ENCODE assay signal across 11 cellular contexts in genomic region chr3:25468866-25469319, GRCh38. TPM values are rescaled to one million over a fixed set of nuclear protein-coding genes. Genes with fewer than 3 reads are reported as not detected.
DNase-seq lines count a peak whose midpoint lies in the region; ATAC-seq and TF ChIP-seq lines count a peak whose summit lies in the region.
"Had no signal": no experiment of that assay in that cellular context is flagged by ENCODE, and none has a peak within 500 bp of the region (broad histone marks: within the 10 kb centered on the region; RNA-seq: fewer than 3 reads in every experiment).

No MANE protein-coding gene starts in this region.

- H3K9ac ChIP-seq in parathyroid adenoma = no peak overlapping the region

- H3K27ac ChIP-seq in ascending aorta = peak overlapping the region; percentile 59 to 83
- H3K27ac ChIP-seq in heart right ventricle = peak overlapping the region in 7 of 10 donors; percentile 71 to 85 (median 79)
- H3K27ac ChIP-seq in parathyroid adenoma = peak overlapping the region; percentile 30
- H3K27ac ChIP-seq in effector memory CD4-positive, alpha-beta T cell (ENCODE audit: insufficient read depth, low read length, poor library complexity, severe bottlenecking) = no peak overlapping the region

- H3K4me1 ChIP-seq in ascending aorta = peaks cover 5 to 14% of the 10 kb centered on the region in 2 donors
- H3K4me1 ChIP-seq in heart right ventricle = peaks cover 16 to 83% (median 60%) of the 10 kb centered on the region in 9 donors
- H3K4me1 ChIP-seq in parathyroid adenoma = no peaks in the 10 kb centered on the region
- no peaks in the 10 kb centered on the region for H3K4me1 ChIP-seq in effector memory CD4-positive, alpha-beta T cell (ENCODE audit: control insufficient read depth, insufficient read depth, low read length, poor library complexity, severe bottlenecking)

- H3K9me3 ChIP-seq in ascending aorta (no peaks in the 10 kb centered on the region), heart right ventricle (no peaks in the 10 kb centered on the region), parathyroid adenoma (ENCODE audit: control insufficient read depth, low read length) (no peaks in the 10 kb centered on the region)
- H3K9me3 ChIP-seq in effector memory CD4-positive, alpha-beta T cell (ENCODE audit: control insufficient read depth, low read length) = no peaks in the 10 kb centered on the region

- H3K36me3 Mint-ChIP-seq in stimulated activated effector memory CD8-positive, alpha-beta T cell treated with anti-CD3 and anti-CD28 coated beads, Interleukin-12 subunit alpha, Interleukin-12 subunit beta, amount 100 ng/mL, for 72 hours = no peaks in the 10 kb centered on the region
- H3K36me3 Mint-ChIP-seq: activated naive CD4-positive, alpha-beta T cell treated with anti-CD3 and anti-CD28 coated beads, Interleukin-2, amount 50 U/mL, for 24 hours had no signal

- no peak overlapping the region for H3K27ac Mint-ChIP-seq in stimulated activated effector memory CD8-positive, alpha-beta T cell treated with anti-CD3 and anti-CD28 coated beads, Interleukin-12 subunit alpha, Interleukin-12 subunit beta, amount 100 ng/mL, for 72 hours
- H3K27ac Mint-ChIP-seq: activated naive CD4-positive, alpha-beta T cell treated with anti-CD3 and anti-CD28 coated beads, Interleukin-2, amount 50 U/mL, for 24 hours had no signal

- H3K9me3 Mint-ChIP-seq in stimulated activated effector memory CD8-positive, alpha-beta T cell treated with anti-CD3 and anti-CD28 coated beads, Interleukin-12 subunit alpha, Interleukin-12 subunit beta, amount 100 ng/mL, for 72 hours = no peaks in the 10 kb centered on the region
- H3K9me3 Mint-ChIP-seq: activated naive CD4-positive, alpha-beta T cell treated with anti-CD3 and anti-CD28 coated beads, Interleukin-2, amount 50 U/mL, for 24 hours had no signal

- peak; percentile 22 for TF ChIP-seq CTCF in AG09309 (IDR thresholded peaks at IDR 0.05; ENCODE audit: control insufficient read depth, insufficient read depth, low read depth, low read length, missing control alignments)
- peak; percentile 9 to 16 (median 16) for TF ChIP-seq CTCF in ascending aorta (IDR thresholded peaks at IDR 0.05)
- peak in 8 of 9 donors; percentile 9 to 52 (median 38) for TF ChIP-seq CTCF in heart right ventricle (IDR thresholded peaks at IDR 0.05)
- no peak for TF ChIP-seq CTCF in parathyroid adenoma (IDR thresholded peaks at IDR 0.05)

- H3K4me3 ChIP-seq in AG09309 (ENCODE audit: control insufficient read depth, low read depth, low read length) (no peak overlapping the region), ascending aorta (peak overlapping the region in 1 of 2 donors; percentile 8), heart right ventricle (no peak overlapping the region), parathyroid adenoma (ENCODE audit: low read depth, low read length) (no peak overlapping the region)
- H3K4me3 ChIP-seq in effector memory CD4-positive, alpha-beta T cell (ENCODE audit: insufficient read depth, low read depth, low read length, poor library complexity, severe bottlenecking) = no peak overlapping the region

- WGBS in heart right ventricle, 2 donors = 14 to 24% methylated on average over 6 of the region's 6 CpGs

- no peaks in the 10 kb centered on the region for H3K36me3 ChIP-seq in ascending aorta
- H3K36me3 ChIP-seq in heart right ventricle = no peaks in the 10 kb centered on the region
- H3K36me3 ChIP-seq in parathyroid adenoma (ENCODE audit: control insufficient read depth, insufficient read depth, low read length) = no peaks in the 10 kb centered on the region
- H3K36me3 ChIP-seq in effector memory CD4-positive, alpha-beta T cell (ENCODE audit: control insufficient read depth, insufficient read depth, low read length) = no peaks in the 10 kb centered on the region

- no peak overlapping the region for H3K4me3 Mint-ChIP-seq in stimulated activated effector memory CD8-positive, alpha-beta T cell treated with anti-CD3 and anti-CD28 coated beads, Interleukin-12 subunit alpha, Interleukin-12 subunit beta, amount 100 ng/mL, for 72 hours
- H3K4me3 Mint-ChIP-seq: activated naive CD4-positive, alpha-beta T cell treated with anti-CD3 and anti-CD28 coated beads, Interleukin-2, amount 50 U/mL, for 24 hours had no signal

- ATAC-seq in heart right ventricle (peak; percentile 84 to 92 (median 87)), HG02973 (IDR thresholded peaks at IDR 0.05; ENCODE audit: unreplicated experiment) (no peak)
- no peak for ATAC-seq in stimulated activated effector memory CD8-positive, alpha-beta T cell treated with anti-CD3 and anti-CD28 coated beads, Interleukin-12 subunit alpha, Interleukin-12 subunit beta, amount 100 ng/mL, for 72 hours

- no peak overlapping the region for H3K4me2 ChIP-seq in parathyroid adenoma (ENCODE audit: low read length)

- intact Hi-C loops in ascending aorta (cut with DNase I) = loop anchor here (5.0 kb wide), 1 partner anchor 38 kb away; no protein-coding TSS in a partner anchor
- intact Hi-C loops in heart right ventricle (cut with DNase I) = loop anchor here in 4 of 10 donors (5.0 kb wide), 3 partner anchors 37 to 88 kb away; partner anchors contain the start of gene RARB (in 1 of the 4)

- DNase-seq in AG09309 (ENCODE audit: low read depth) (peak; percentile 72), ascending aorta (ENCODE audit: low spot score in 2 of 2) (peak in 1 of 2 donors; percentile 82), heart right ventricle (peak; percentile 70 to 72), NCI-H226 (no peak)
- DNase-seq in effector memory CD4-positive, alpha-beta T cell = no peak
- DNase-seq in stimulated activated effector memory CD8-positive, alpha-beta T cell treated with anti-CD3 and anti-CD28 coated beads, Interleukin-12 subunit alpha, Interleukin-12 subunit beta, amount 100 ng/mL, for 72 hours (ENCODE audit: low spot score in 2 of 2) = no peak
- DNase-seq: NCI-H1417 treated with DMSO at 0.1 percent for 48 hours, T-helper 2 cell had no signal

- H3K4me1 Mint-ChIP-seq in stimulated activated effector memory CD8-positive, alpha-beta T cell treated with anti-CD3 and anti-CD28 coated beads, Interleukin-12 subunit alpha, Interleukin-12 subunit beta, amount 100 ng/mL, for 72 hours = no peaks in the 10 kb centered on the region

- peak overlapping the region; percentile 24 for H2AFZ ChIP-seq in parathyroid adenoma

- H3K27me3 ChIP-seq in ascending aorta (no peaks in the 10 kb centered on the region), heart right ventricle (no peaks in the 10 kb centered on the region), parathyroid adenoma (ENCODE audit: control insufficient read depth, insufficient read depth, low read length) (no peaks in the 10 kb centered on the region)
- H3K27me3 ChIP-seq in effector memory CD4-positive, alpha-beta T cell (replicated peaks; ENCODE audit: control insufficient read depth, insufficient read depth, low read length, poor library complexity, severe bottlenecking) = no peaks in the 10 kb centered on the region

- H3K79me2 ChIP-seq in parathyroid adenoma = no peaks in the 10 kb centered on the region

RNA-seq across cellular contexts. Expression of gene RARB, which starts 40.8 kb away (rescaled TPM):
- 52.7 TPM for total RNA-seq in ascending aorta
- 10 to 100 TPM in 9 of 10 donors, 1 to 10 TPM in 1; 8.6 to 23.2 (median 19.0) TPM for total RNA-seq in heart right ventricle
- polyA plus RNA-seq in heart right ventricle = 1 to 10 TPM; 3.6 to 6.5 TPM

Comparison
In these comparisons a context has a peak if more than half of its experiments do, and no peak if none do; other contexts are left out.
1. DNase-seq: peak in AG09309 (single experiment) and heart right ventricle (2 of 2); none in effector memory CD4-positive, alpha-beta T cell (0 of 3), stimulated activated effector memory CD8-positive, alpha-beta T cell treated with anti-CD3 and anti-CD28 coated beads, Interleukin-12 subunit alpha, Interleukin-12 subunit beta, amount 100 ng/mL, for 72 hours (0 of 2) and NCI-H226 (single experiment).
2. ATAC-seq: peak in heart right ventricle (8 of 8); none in HG02973 (single experiment) and stimulated activated effector memory CD8-positive, alpha-beta T cell treated with anti-CD3 and anti-CD28 coated beads, Interleukin-12 subunit alpha, Interleukin-12 subunit beta, amount 100 ng/mL, for 72 hours (single experiment).